8 cellular contexts compared by ENCODE assay signal in genomic region chr7:80136276-80137045, GRCh38. TPM values are rescaled to one million over a fixed set of nuclear protein-coding genes. Genes with fewer than 3 reads are reported as not detected.
A peak's percentile ranks its signal among the peaks of the same experiment; 100 is the strongest.
DNase-seq lines count a peak whose midpoint lies in the region; ATAC-seq, FAIRE-seq and TF ChIP-seq lines count a peak whose summit lies in the region.

No MANE protein-coding gene starts in this region.

- peak overlapping the region; percentile 87; the same call in 1 of the 2 replicates for H3K9ac ChIP-seq in BLaER1

- TF ChIP-seq CTCF in Panc1 (IDR thresholded peaks at IDR 0.05) = no peak
- no peak for TF ChIP-seq CTCF in retinal pigment epithelial cell (conservative IDR thresholded peaks at IDR 0.05; ENCODE audit: low read depth, low read length)

- H3K4me2 ChIP-seq in BLaER1 = peak overlapping the region; percentile 89

- no peaks in the 10 kb centered on the region for H3K36me3 ChIP-seq in BLaER1
- peaks cover 2% of the 10 kb centered on the region; the same call in 1 of the 2 replicates for H3K36me3 ChIP-seq in Panc1 (ENCODE audit: control insufficient read depth, insufficient read depth, low read length)

- H3K4me3 ChIP-seq in BLaER1 (peak overlapping the region; percentile 91), Panc1 (ENCODE audit: low read depth in 2 of 2, low read length in 2 of 2) (peak overlapping the region; percentile 65 to 94), retinal pigment epithelial cell (ENCODE audit: low read length) (peak overlapping the region; percentile 99)

- H3K27me3 ChIP-seq in BLaER1 (peaks cover 24% of the 10 kb centered on the region), Panc1 (ENCODE audit: control insufficient read depth, insufficient read depth, low read length) (no peaks in the 10 kb centered on the region)

- ATAC-seq in GM21423 (IDR thresholded peaks at IDR 0.05; ENCODE audit: unreplicated experiment) (peak; percentile 35), Panc1 (no peak)

- peaks cover 35% of the 10 kb centered on the region for H3K4me1 ChIP-seq in BLaER1
- H3K4me1 ChIP-seq in Panc1 (ENCODE audit: control insufficient read depth, insufficient read depth, low read length) = peaks cover 28% of the 10 kb centered on the region

- in situ Hi-C loops in Panc1 (cut with HindIII; ENCODE audit: low pct_unique_long_range_greater_than_20kb, low sequenced_read_pairs) = no loop called here

- peaks cover 4% of the 10 kb centered on the region; the same call in 1 of the 2 replicates for H3K9me3 ChIP-seq in BLaER1
- no peaks in the 10 kb centered on the region for H3K9me3 ChIP-seq in Panc1 (ENCODE audit: control insufficient read depth, insufficient read depth, low read depth, low read length)

- intact Hi-C loops in Panc1 (cut with micrococcal nuclease; ENCODE audit: unreplicated experiment) = no loop called here

- no peak overlapping the region; the same call in 1 of the 2 replicates for H3K27ac ChIP-seq in BLaER1
- H3K27ac ChIP-seq in Panc1 (ENCODE audit: low read length) = peak overlapping the region; percentile 78

- BruUV-seq in Panc1 (replicated peaks; lab: Mats Ljungman, UMichigan) = TSS peak; percentile 72

- peaks cover 19% of the 10 kb centered on the region for H4K20me1 ChIP-seq in BLaER1

- TF ChIP-seq POLR2A in H54 (IDR thresholded peaks at IDR 0.05; ENCODE audit: low read depth, low read length) = no peak

- CTCF ChIA-PET in Panc1 (lab: Charles Lee) = no interaction called here

- DNase-seq in Panc1 (ENCODE audit: low read depth, low spot score) (no peak), fibroblast of peridontal ligament (ENCODE audit: extremely low read depth) (peak; percentile 65), retinal pigment epithelial cell (ENCODE audit: low read depth) (no peak), H54 (ENCODE audit: insufficient read length, low spot score) (no peak), Kasumi-1 (lab: John Stamatoyannopoulos, UW) (no peak), NCI-H187 treated with DMSO at 0.1 percent for 48 hours (lab: John Stamatoyannopoulos, UW) (no peak)

- POLR2A ChIA-PET in Panc1 (lab: Charles Lee) = no interaction called here

- FAIRE-seq in H54 (lab: Jason Lieb, UNC) = no peak

RNA-seq across cellular contexts. Expression of gene GNAI1, which starts 1.8 kb away (rescaled TPM):
- 19.2 TPM for total RNA-seq in Panc1 (2021; ENCODE audit: unreplicated experiment)
- polyA plus RNA-seq in Panc1 (2012; ENCODE audit: insufficient read length) = 19.6 TPM
